Comparison of ENCODE assay signal across 16 cellular contexts in genomic region chr11:74871037-74871436, GRCh38.
"Had no signal": no experiment of that assay in that cellular context is flagged by ENCODE, and none has a peak within 500 bp of the region (broad histone marks: within the 10 kb centered on the region; RNA-seq: fewer than 3 reads in every experiment).

No MANE protein-coding gene starts in this region.

- H3K27me3 ChIP-seq: tibial artery, uterus had no signal

- H3K4me1 Mint-ChIP-seq: activated naive CD8-positive, alpha-beta T cell treated with anti-CD3 and anti-CD28 coated beads for 36 hours; mesothelial cell of epicardium had no signal

- H3K4me1 ChIP-seq: parathyroid adenoma, tibial artery, uterus had no signal

- H3K79me2 ChIP-seq: parathyroid adenoma had no signal

- H3K4me3 ChIP-seq: tibial artery, uterus had no signal

- H3K27me3 Mint-ChIP-seq: activated naive CD8-positive, alpha-beta T cell treated with anti-CD3 and anti-CD28 coated beads for 36 hours; naive B cell had no signal

- ATAC-seq: activated T-cell treated with anti-CD3 and anti-CD28 coated beads, Interleukin-2, amount 50 U/mL, for 4 hours; left ventricle myocardium superior had no signal

- FAIRE-seq: colon had no signal

- H2AFZ ChIP-seq: parathyroid adenoma had no signal

- H3K36me3 ChIP-seq: uterus had no signal

- H3K27ac ChIP-seq: parathyroid adenoma, tibial artery, uterus had no signal

- DNase-seq: activated CD4-positive, alpha-beta T cell treated with anti-CD3 and anti-CD28 coated beads, Interleukin-2, amount 50 U/mL, for 4 hours; activated CD4-positive, CD25-positive, alpha-beta regulatory T cell treated with anti-CD3 and anti-CD28 coated beads, Interleukin-2, amount 50 U/mL, for 72 hours; activated gamma-delta T cell; activated naive CD8-positive, alpha-beta T cell treated with anti-CD3 and anti-CD28 coated beads for 36 hours; activated T-cell treated with anti-CD3 and anti-CD28 coated beads, Interleukin-2, amount 50 U/mL, for 4 hours; aorta; hippocampal formation; left ventricle myocardium superior; naive B cell; retina; T-helper 9 cell; tibial artery; uterus had no signal

- H3K27ac Mint-ChIP-seq: activated naive CD8-positive, alpha-beta T cell treated with anti-CD3 and anti-CD28 coated beads for 36 hours; mesothelial cell of epicardium; naive B cell had no signal

- H3K4me3 Mint-ChIP-seq: activated naive CD8-positive, alpha-beta T cell treated with anti-CD3 and anti-CD28 coated beads for 36 hours; activated T-cell treated with anti-CD3 and anti-CD28 coated beads, Interleukin-2, amount 50 U/mL, for 4 hours; mesothelial cell of epicardium; naive B cell had no signal

- H3K9ac ChIP-seq: parathyroid adenoma had no signal
